Comparison of ENCODE assay signal across 11 cellular contexts in genomic region chr3:43707998-43708397, GRCh38. TPM values are rescaled to one million over a fixed set of nuclear protein-coding genes. Genes with fewer than 3 reads are reported as not detected.
A peak's percentile ranks its signal among the peaks of the same experiment; 100 is the strongest.
DNase-seq lines count a peak whose midpoint lies in the region; TF ChIP-seq lines count a peak whose summit lies in the region.
"Had no signal": no experiment of that assay in that cellular context is flagged by ENCODE, and none has a peak within 500 bp of the region (broad histone marks: within the 10 kb centered on the region; RNA-seq: fewer than 3 reads in every experiment).

No MANE protein-coding gene starts in this region.

- DNase-seq in AG08395 (ENCODE audit: low spot score) (peak; percentile 85), HT1080 (ENCODE audit: low read depth) (peak; percentile 96), astrocyte of the cerebellum (ENCODE audit: low read depth) (peak; percentile 82), kidney epithelial cell (ENCODE audit: low read depth) (peak; percentile 90), HuH-7 (ENCODE audit: low spot score) (no peak), T-helper 2 cell (no peak), progenitor cell of endocrine pancreas (ENCODE audit: low spot score, unreplicated experiment) (no peak), endothelial cell (ENCODE audit: low spot score) (no peak)
- DNase-seq: activated B cell treated with CpG ODN at 0.5 μM for 24 hours; NK-92 treated with Interleukin-12 subunit alpha and Interleukin-12 subunit beta, amount 100 ng/mL, for 24 hours had no signal

- H3K36me3 Mint-ChIP-seq in progenitor cell of endocrine pancreas (ENCODE audit: insufficient read depth) (peaks cover 9% of the 10 kb centered on the region), endothelial cell (ENCODE audit: low read depth, unreplicated experiment) (peaks cover 10% of the 10 kb centered on the region)

- H3K36me3 ChIP-seq in kidney epithelial cell (ENCODE audit: control insufficient read depth, insufficient read depth, low read length) = no peaks in the 10 kb centered on the region

- no peak overlapping the region for H3K4me3 Mint-ChIP-seq in progenitor cell of endocrine pancreas (ENCODE audit: low read depth)
- no peak overlapping the region for H3K4me3 Mint-ChIP-seq in endothelial cell (ENCODE audit: unreplicated experiment)
- H3K4me3 Mint-ChIP-seq: activated B cell treated with CpG ODN at 0.5 μM for 24 hours had no signal

- H3K4me3 ChIP-seq in astrocyte of the cerebellum (ENCODE audit: low read depth, low read length) (no peak overlapping the region), kidney epithelial cell (ENCODE audit: low read depth, low read length) (no peak overlapping the region)
- H3K4me3 ChIP-seq: hepatocyte had no signal

- no peaks in the 10 kb centered on the region for H3K27me3 Mint-ChIP-seq in progenitor cell of endocrine pancreas
- H3K27me3 Mint-ChIP-seq in endothelial cell (ENCODE audit: unreplicated experiment) = peaks cover 5% of the 10 kb centered on the region
- H3K27me3 Mint-ChIP-seq: activated B cell treated with CpG ODN at 0.5 μM for 24 hours had no signal

- in situ Hi-C loops in astrocyte of the cerebellum (cut with HindIII; ENCODE audit: low sequenced_read_pairs) = no loop called here

- H3K9me3 Mint-ChIP-seq in progenitor cell of endocrine pancreas (ENCODE audit: low read depth) = no peaks in the 10 kb centered on the region
- H3K9me3 Mint-ChIP-seq in endothelial cell (ENCODE audit: unreplicated experiment) = no peaks in the 10 kb centered on the region
- H3K9me3 Mint-ChIP-seq: activated B cell treated with CpG ODN at 0.5 μM for 24 hours had no signal

- no peaks in the 10 kb centered on the region for H3K27me3 ChIP-seq in kidney epithelial cell (ENCODE audit: control insufficient read depth, insufficient read depth, low read length)
- H3K27me3 ChIP-seq: hepatocyte had no signal

- H3K4me1 Mint-ChIP-seq in progenitor cell of endocrine pancreas (ENCODE audit: low read depth) (no peaks in the 10 kb centered on the region), endothelial cell (ENCODE audit: unreplicated experiment) (no peaks in the 10 kb centered on the region)

- TF ChIP-seq CTCF in astrocyte of the cerebellum (IDR thresholded peaks at IDR 0.05; ENCODE audit: low read depth, low read length, missing control alignments) (no peak), kidney epithelial cell (IDR thresholded peaks at IDR 0.05; ENCODE audit: insufficient read depth, low read length, poor library complexity, severe bottlenecking) (no peak), progenitor cell of endocrine pancreas (IDR thresholded peaks at IDR 0.05; ENCODE audit: unreplicated experiment) (no peak), endothelial cell (IDR thresholded peaks at IDR 0.05; ENCODE audit: unreplicated experiment) (no peak)

- no peak overlapping the region for H3K27ac Mint-ChIP-seq in progenitor cell of endocrine pancreas
- no peak overlapping the region for H3K27ac Mint-ChIP-seq in endothelial cell (ENCODE audit: unreplicated experiment)
- H3K27ac Mint-ChIP-seq: activated B cell treated with CpG ODN at 0.5 μM for 24 hours had no signal

RNA-seq across cellular contexts. Expression of gene ABHD5, which starts 17.3 kb away (rescaled TPM):
- 32.7 and 33.7 TPM in 2 replicates for total RNA-seq in HT1080 (2014; rRNA removed; shearing (Covaris generic))
- 24.0 and 26.1 TPM in 2 replicates for polyA plus RNA-seq in HT1080 (2015; cell fraction: cytosol; rRNA removed)
- 23.1 and 23.8 TPM in 2 replicates for polyA plus RNA-seq in HT1080 (2015; cell fraction: nucleus; rRNA removed)
- total RNA-seq in kidney epithelial cell (23.1 and 23.4 TPM in 2 replicates), progenitor cell of endocrine pancreas (12.3 and 14.8 TPM in 2 replicates), endothelial cell (ENCODE audit: unreplicated experiment) (17.5 TPM)

Comparison
In these comparisons a context has a peak if more than half of its experiments do, and no peak if none do; other contexts are left out.
1. DNase-seq: peak in AG08395 (single experiment), HT1080 (single experiment), astrocyte of the cerebellum (single experiment) and kidney epithelial cell (single experiment); none in HuH-7 (single experiment), T-helper 2 cell (0 of 5), progenitor cell of endocrine pancreas (single experiment) and endothelial cell (single experiment).